In the genomic region with DNA sequence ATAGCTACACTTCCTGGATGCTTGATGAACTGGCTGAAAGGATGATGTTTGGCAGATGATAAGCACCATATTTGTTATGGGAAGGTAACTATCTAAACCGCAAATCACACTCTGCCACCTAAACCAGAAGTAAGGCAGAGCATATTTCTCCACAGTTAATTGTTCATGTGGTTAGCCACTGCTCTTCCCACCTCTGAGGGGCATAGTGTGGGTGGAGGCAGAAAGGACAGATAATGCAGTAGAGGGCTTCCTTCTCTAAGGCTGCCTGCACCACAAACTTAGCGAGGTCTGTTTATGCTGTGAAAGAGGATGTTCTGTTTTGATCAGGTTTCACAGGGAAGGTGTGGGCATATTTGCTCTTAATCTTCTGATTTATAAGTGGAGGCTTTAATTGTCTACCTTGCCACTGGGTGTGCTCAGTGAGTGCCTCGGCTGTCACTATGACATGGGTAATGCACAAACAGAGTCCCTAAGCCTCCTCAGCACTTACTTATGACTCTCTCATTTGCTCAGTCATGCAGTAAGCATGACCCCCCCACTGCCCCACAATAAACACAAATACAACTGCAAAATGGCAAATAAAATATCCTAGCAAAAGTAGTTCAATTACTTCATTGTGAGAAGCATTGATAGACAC, we compare ENCODE assay signal across 16 cellular contexts.
A peak's percentile ranks its signal among the peaks of the same experiment; 100 is the strongest.
DNase-seq lines count a peak whose midpoint lies in the region; ATAC-seq and TF ChIP-seq lines count a peak whose summit lies in the region.
"Had no signal": no experiment of that assay in that cellular context is flagged by ENCODE, and none has a peak within 500 bp of the region (broad histone marks: within the 10 kb centered on the region; RNA-seq: fewer than 3 reads in every experiment).

No MANE protein-coding gene starts in this region.

- no peak for TF ChIP-seq CTCF in tibial nerve (IDR thresholded peaks at IDR 0.05)

- peak; percentile 6 for DNase-seq in DMS153 (lab: John Stamatoyannopoulos, UW)
- no peak for DNase-seq in DMS153 treated with DMSO at 0.1 percent for 48 hours (lab: John Stamatoyannopoulos, UW; ENCODE audit: unreplicated experiment)
- DNase-seq in DMS53 (lab: John Stamatoyannopoulos, UW), result peak; percentile 88
- peak; percentile 48 for DNase-seq in NOMO-1 treated with DMSO at 0.1 percent for 48 hours (lab: John Stamatoyannopoulos, UW; ENCODE audit: unreplicated experiment)
- DNase-seq in central memory CD8-positive, alpha-beta T cell (ENCODE audit: low spot score in 2 of 2), result no peak
- DNase-seq in tibial nerve (ENCODE audit: low spot score in 2 of 2), result no peak
- DNase-seq in CD1c-positive myeloid dendritic cell (ENCODE audit: extremely low spot score), result no peak
- DNase-seq: dermis blood vessel endothelial cell, GM23248, kidney, NCI-H1092, right lobe of liver, transverse colon had no signal

- H3K4me1 Mint-ChIP-seq in central memory CD8-positive, alpha-beta T cell, result no peaks in the 10 kb centered on the region

- no peaks in the 10 kb centered on the region for H3K4me1 ChIP-seq in tibial nerve
- H3K4me1 ChIP-seq: right lobe of liver, transverse colon had no signal

- no peak for TF ChIP-seq EP300 in tibial nerve (IDR thresholded peaks at IDR 0.05)

- H3K27ac Mint-ChIP-seq in central memory CD8-positive, alpha-beta T cell (ENCODE audit: low read depth), result no peak overlapping the region

- no peaks in the 10 kb centered on the region for H3K9me3 ChIP-seq in tibial nerve
- H3K9me3 ChIP-seq: right lobe of liver had no signal

- no peaks in the 10 kb centered on the region for H3K36me3 ChIP-seq in tibial nerve
- H3K36me3 ChIP-seq: right lobe of liver, transverse colon had no signal

- no peak overlapping the region for H3K27ac ChIP-seq in tibial nerve
- H3K27ac ChIP-seq: 22Rv1, GM23248, right lobe of liver, SK-N-MC, transverse colon had no signal

- H3K27me3 Mint-ChIP-seq in central memory CD8-positive, alpha-beta T cell, result no peaks in the 10 kb centered on the region

- 64 to 74% methylated on average over 3 of the region's 3 CpGs for WGBS in tibial nerve, 2 donors

- H3K9me3 Mint-ChIP-seq in central memory CD8-positive, alpha-beta T cell, result peaks cover 22% of the 10 kb centered on the region

- TF ChIP-seq POLR2A in tibial nerve (IDR thresholded peaks at IDR 0.05), result no peak

- H3K27me3 ChIP-seq in tibial nerve, result no peaks in the 10 kb centered on the region
- H3K27me3 ChIP-seq: right lobe of liver, transverse colon had no signal

- H3K36me3 Mint-ChIP-seq in central memory CD8-positive, alpha-beta T cell (ENCODE audit: insufficient read depth), result no peaks in the 10 kb centered on the region

- no peak overlapping the region for H3K4me3 Mint-ChIP-seq in central memory CD8-positive, alpha-beta T cell

- H3K4me3 ChIP-seq in tibial nerve, result no peak overlapping the region
- H3K4me3 ChIP-seq: GM23248, right lobe of liver, SK-N-MC, transverse colon had no signal

- ATAC-seq in central memory CD8-positive, alpha-beta T cell (replicated peaks; ENCODE audit: extremely low read depth, poor library complexity, severe bottlenecking), result peak; percentile 84
- no peak for ATAC-seq in HG03097 (IDR thresholded peaks at IDR 0.05; ENCODE audit: low FRiP score, unreplicated experiment)
- ATAC-seq: right lobe of liver had no signal

Comparison
In these comparisons a context has a peak if more than half of its experiments do, and no peak if none do; other contexts are left out.
1. DNase-seq: peak in DMS153 (single experiment), DMS53 (single experiment) and NOMO-1 treated with DMSO at 0.1 percent for 48 hours (single experiment); none in DMS153 treated with DMSO at 0.1 percent for 48 hours (single experiment), central memory CD8-positive, alpha-beta T cell (0 of 2), tibial nerve (0 of 2) and CD1c-positive myeloid dendritic cell (single experiment).